9 cellular contexts compared by ENCODE assay signal in the genomic region with DNA sequence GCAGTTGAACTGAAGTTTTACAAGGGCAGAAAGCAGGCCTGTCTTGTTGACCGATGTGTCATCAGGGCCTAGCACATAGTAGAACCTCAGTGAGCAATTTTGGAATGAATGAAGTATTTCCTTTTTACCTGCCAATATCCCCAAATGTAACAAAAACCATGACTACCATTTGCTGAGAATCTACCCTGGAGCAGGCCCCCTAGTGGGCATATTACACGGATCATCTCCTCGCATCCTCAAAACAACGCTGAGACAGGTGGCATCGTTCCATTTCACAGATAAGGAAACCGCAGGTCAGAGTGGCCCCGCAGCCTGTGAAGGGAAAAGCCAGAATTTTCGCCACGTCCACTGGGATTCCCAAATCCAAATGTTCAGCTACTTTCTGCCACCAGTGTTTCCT.
DNase-seq lines count a peak whose midpoint lies in the region; ATAC-seq and TF ChIP-seq lines count a peak whose summit lies in the region.
"Had no signal": no experiment of that assay in that cellular context is flagged by ENCODE, and none has a peak within 500 bp of the region (broad histone marks: within the 10 kb centered on the region; RNA-seq: fewer than 3 reads in every experiment).

No MANE protein-coding gene starts in this region.

- H3K27me3 ChIP-seq in GM06990 (replicated peaks; ENCODE audit: control insufficient read depth, insufficient read depth, low read length), result no peaks in the 10 kb centered on the region

- H3K4me3 ChIP-seq in GM06990 (replicated peaks; ENCODE audit: low read depth, low read length) (no peak overlapping the region), fibroblast of villous mesenchyme (ENCODE audit: low read depth, low read length) (no peak overlapping the region)

- H3K36me3 ChIP-seq in GM06990 (ENCODE audit: control insufficient read depth, insufficient read depth, low read length), result no peaks in the 10 kb centered on the region

- in situ Hi-C loops in ACHN (cut with HindIII; ENCODE audit: low pct_ligation_motif_present, low pct_unique_long_range_greater_than_20kb, low sequenced_read_pairs), result no loop called here

- no peak for ATAC-seq in GM19023 (IDR thresholded peaks at IDR 0.05; ENCODE audit: unreplicated experiment)
- no peak for ATAC-seq in GM18909 (IDR thresholded peaks at IDR 0.05; ENCODE audit: poor library complexity, unreplicated experiment)
- no peak for ATAC-seq in HG03039 (IDR thresholded peaks at IDR 0.05; ENCODE audit: unreplicated experiment)
- ATAC-seq: activated naive CD4-positive, alpha-beta T cell treated with anti-CD3 and anti-CD28 coated beads, Interleukin-2, amount 50 U/mL, for 72 hours had no signal

- DNase-seq in ACHN (peak; percentile 14), GM06990 (ENCODE audit: extremely low read depth, insufficient read length) (no peak), RPMI7951 (ENCODE audit: low read depth) (peak; percentile 37), fibroblast of villous mesenchyme (ENCODE audit: low read depth) (peak; percentile 2), COLO829 (ENCODE audit: low spot score) (no peak)

- TF ChIP-seq CTCF in GM06990 (IDR thresholded peaks at IDR 0.05; ENCODE audit: insufficient read depth, low read length, poor library complexity, severe bottlenecking) (peak; percentile 66), fibroblast of villous mesenchyme (IDR thresholded peaks at IDR 0.05; ENCODE audit: insufficient read depth, low read depth, low read length) (peak; percentile 62)

Comparison
In these comparisons a context has a peak if more than half of its experiments do, and no peak if none do; other contexts are left out.
1. DNase-seq: peak in ACHN (single experiment), RPMI7951 (single experiment) and fibroblast of villous mesenchyme (single experiment); none in GM06990 (single experiment) and COLO829 (single experiment).